In the genomic region with DNA sequence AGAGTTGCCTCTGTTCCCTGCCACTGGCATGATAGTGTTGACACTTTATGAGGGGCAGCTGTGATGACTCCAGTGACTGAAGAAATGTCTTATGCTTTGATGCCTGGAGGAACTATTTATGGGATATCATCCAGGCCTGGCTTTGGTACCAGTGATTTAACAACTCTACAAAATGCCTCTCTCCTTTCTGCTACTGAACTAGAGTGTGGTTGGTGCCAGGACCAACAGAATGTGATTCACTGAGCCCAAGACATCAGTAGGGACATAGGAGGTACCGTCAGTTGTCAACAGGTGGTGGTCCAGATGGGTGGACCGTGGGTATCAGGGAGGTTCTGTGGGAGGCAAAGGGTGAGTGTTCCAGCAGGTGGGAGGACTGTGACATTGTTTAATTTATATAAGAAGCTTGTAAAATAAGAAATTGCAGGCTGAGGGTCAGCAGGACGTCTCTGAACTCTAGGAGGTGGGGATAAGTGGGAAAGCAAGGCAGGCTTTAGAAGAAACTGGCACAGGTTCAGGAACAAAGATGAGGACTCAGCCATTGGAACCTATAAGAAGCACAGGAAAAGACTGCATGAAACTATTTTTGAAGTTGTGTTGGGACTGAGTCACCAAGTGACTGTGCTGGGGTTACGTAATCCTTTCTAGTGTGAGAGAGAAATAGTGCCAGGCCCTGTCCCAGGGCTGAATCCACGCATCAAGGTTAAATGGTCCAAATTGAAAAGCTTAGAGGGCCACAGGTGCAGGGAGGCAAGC, we compare ENCODE assay signal across 9 cellular contexts. TPM values are rescaled to one million over a fixed set of nuclear protein-coding genes. Genes with fewer than 3 reads are reported as not detected.
DNase-seq lines count a peak whose midpoint lies in the region; ATAC-seq and TF ChIP-seq lines count a peak whose summit lies in the region.
"Had no signal": no experiment of that assay in that cellular context is flagged by ENCODE, and none has a peak within 500 bp of the region (broad histone marks: within the 10 kb centered on the region; RNA-seq: fewer than 3 reads in every experiment).

No MANE protein-coding gene starts in this region.

- no peak for ATAC-seq in HG02852 (IDR thresholded peaks at IDR 0.05; ENCODE audit: unreplicated experiment)

- DNase-seq in DMS 273 (lab: John Stamatoyannopoulos, UW; ENCODE audit: unreplicated experiment): peak; percentile 48
- DNase-seq in DMS 273 treated with DMSO at 0.1 percent for 48 hours (lab: John Stamatoyannopoulos, UW): no peak
- peak; percentile 79 for DNase-seq in amniotic epithelial cell (ENCODE audit: low read depth)
- peak; percentile 18 for DNase-seq in left ventricle myocardium inferior
- DNase-seq in thyroid gland: peak; percentile 40 to 61
- no peak for DNase-seq in Ammon's horn (ENCODE audit: low spot score)
- no peak for DNase-seq in effector CD8-positive, alpha-beta T cell (lab: John Stamatoyannopoulos, UW)

- H3K4me3 ChIP-seq in left ventricle myocardium inferior (no peak overlapping the region), thyroid gland (replicated peaks in 1 of 3) (no peak overlapping the region)

- H3K27ac ChIP-seq in left ventricle myocardium inferior (replicated peaks) (peak overlapping the region; percentile 86), thyroid gland (peak overlapping the region in 2 of 3 donors; percentile 52 to 92)
- H3K27ac ChIP-seq: 22Rv1 had no signal

- 39 to 46% methylated on average over 5 of the region's 5 CpGs for WGBS in thyroid gland, 2 donors

- peaks cover 14% of the 10 kb centered on the region for H3K4me1 ChIP-seq in left ventricle myocardium inferior
- H3K4me1 ChIP-seq in thyroid gland: peaks cover 0 to 9% of the 10 kb centered on the region in 2 donors

- intact Hi-C loops in left ventricle myocardium inferior (cut with micrococcal nuclease): no loop called here
- intact Hi-C loops in thyroid gland (cut with DNase I): no loop called here

- TF ChIP-seq CTCF in left ventricle myocardium inferior (IDR thresholded peaks at IDR 0.05; ENCODE audit: borderline replicate concordance) (no peak), thyroid gland (IDR thresholded peaks at IDR 0.05) (no peak)

- H3K27me3 ChIP-seq in left ventricle myocardium inferior (ENCODE audit: low read depth) (no peaks in the 10 kb centered on the region), thyroid gland (no peaks in the 10 kb centered on the region)

- H3K36me3 ChIP-seq in left ventricle myocardium inferior (no peaks in the 10 kb centered on the region), thyroid gland (no peaks in the 10 kb centered on the region)

- no peak for TF ChIP-seq POLR2A in thyroid gland (IDR thresholded peaks at IDR 0.05)

- H3K9me3 ChIP-seq in left ventricle myocardium inferior (replicated peaks) (peaks cover 7% of the 10 kb centered on the region), thyroid gland (no peaks in the 10 kb centered on the region)

RNA-seq across cellular contexts. Expression of a gene that starts 28.5 kb away (rescaled TPM):
- total RNA-seq in left ventricle myocardium inferior: not detected
- under 1 TPM in 3 of 4 donors, not detected in 1; 0.11 to 0.34 (median 0.13) TPM for total RNA-seq in thyroid gland

Comparison
In these comparisons a context has a peak if more than half of its experiments do, and no peak if none do; other contexts are left out.
1. DNase-seq: peak in DMS 273 (single experiment), amniotic epithelial cell (single experiment), left ventricle myocardium inferior (single experiment) and thyroid gland (2 of 2); none in DMS 273 treated with DMSO at 0.1 percent for 48 hours (single experiment), Ammon's horn (single experiment) and effector CD8-positive, alpha-beta T cell (single experiment).